In the genomic region with DNA sequence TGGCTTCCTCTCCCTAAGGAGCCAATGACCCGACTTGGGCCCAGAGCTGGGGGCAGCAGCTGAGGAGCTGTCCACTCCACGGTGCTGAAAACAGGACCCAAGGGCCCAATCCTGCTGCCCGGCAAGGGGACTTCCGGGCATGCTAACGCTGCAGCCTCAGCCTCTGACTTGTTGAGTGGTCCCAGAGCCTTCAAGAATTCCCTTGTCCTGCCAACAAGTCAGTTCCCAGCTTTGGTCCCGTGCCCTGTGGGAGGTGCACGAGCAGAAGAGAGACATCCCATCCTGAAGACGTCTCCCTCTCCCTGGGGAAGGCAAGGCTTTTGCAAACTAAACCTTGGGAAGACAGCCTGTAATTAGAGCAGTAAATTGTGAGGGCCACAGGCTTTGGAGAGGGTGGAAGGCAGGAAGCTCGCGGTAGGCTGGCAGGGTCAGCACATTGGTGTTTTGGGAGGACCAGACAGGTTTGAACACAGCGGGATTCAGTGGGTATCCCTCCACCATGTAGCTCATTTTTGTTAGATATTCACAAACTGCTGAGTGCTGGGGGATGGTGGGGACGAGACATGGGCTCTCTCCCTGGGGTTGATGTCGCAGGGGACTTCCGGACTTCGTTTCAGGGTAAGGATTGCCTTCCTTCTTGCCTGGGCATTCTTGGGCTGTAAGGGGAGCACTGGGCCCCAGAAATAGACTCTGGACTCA, we compare ENCODE assay signal across 3 cellular contexts.
TF ChIP-seq lines count a peak whose summit lies in the region.

No MANE protein-coding gene starts in this region.

TF ChIP-seq in SK-N-SH, 30 proteins besides CTCF, POLR2A, EP300 and RAD21:
- TF ChIP-seq REST (IDR thresholded peaks at IDR 0.05; ENCODE audit: low read depth, low read length) (peak; percentile 95), USF2 (IDR thresholded peaks at IDR 0.05; ENCODE audit: borderline replicate concordance, low read depth, low read length) (no peak), MEF2A (IDR thresholded peaks at IDR 0.05; ENCODE audit: borderline replicate concordance, low read depth) (no peak)

TF ChIP-seq in SK-N-SH treated with all-trans-retinoic acid at 6 μM for 48 hours, 23 proteins besides CTCF, POLR2A, EP300 and RAD21 (continued from another document):
- TF ChIP-seq, protein P1, sequence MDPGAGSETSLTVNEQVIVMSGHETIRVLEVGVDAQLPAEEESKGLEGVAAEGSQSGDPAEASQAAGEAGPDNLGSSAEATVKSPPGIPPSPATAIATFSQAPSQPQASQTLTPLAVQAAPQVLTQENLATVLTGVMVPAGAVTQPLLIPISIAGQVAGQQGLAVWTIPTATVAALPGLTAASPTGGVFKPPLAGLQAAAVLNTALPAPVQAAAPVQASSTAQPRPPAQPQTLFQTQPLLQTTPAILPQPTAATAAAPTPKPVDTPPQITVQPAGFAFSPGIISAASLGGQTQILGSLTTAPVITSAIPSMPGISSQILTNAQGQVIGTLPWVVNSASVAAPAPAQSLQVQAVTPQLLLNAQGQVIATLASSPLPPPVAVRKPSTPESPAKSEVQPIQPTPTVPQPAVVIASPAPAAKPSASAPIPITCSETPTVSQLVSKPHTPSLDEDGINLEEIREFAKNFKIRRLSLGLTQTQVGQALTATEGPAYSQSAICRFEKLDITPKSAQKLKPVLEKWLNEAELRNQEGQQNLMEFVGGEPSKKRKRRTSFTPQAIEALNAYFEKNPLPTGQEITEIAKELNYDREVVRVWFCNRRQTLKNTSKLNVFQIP (CRISPR knock-in tag; IDR thresholded peaks at IDR 0.05; ENCODE audit: borderline replicate concordance, low read depth) = no peak
- TF ChIP-seq TOX (CRISPR knock-in tag; IDR thresholded peaks at IDR 0.05; ENCODE audit: borderline replicate concordance) = no peak
- no peak for TF ChIP-seq OSR1 (CRISPR knock-in tag; IDR thresholded peaks at IDR 0.05)
- no peak for TF ChIP-seq ZNF8 (CRISPR knock-in tag; IDR thresholded peaks at IDR 0.05)
- no peak for TF ChIP-seq ZFP3 (CRISPR knock-in tag; IDR thresholded peaks at IDR 0.05)
- no peak for TF ChIP-seq SNAI2 (CRISPR knock-in tag; IDR thresholded peaks at IDR 0.05)
- TF ChIP-seq GLIS3 (CRISPR knock-in tag; IDR thresholded peaks at IDR 0.05) = no peak
- TF ChIP-seq, protein P2, sequence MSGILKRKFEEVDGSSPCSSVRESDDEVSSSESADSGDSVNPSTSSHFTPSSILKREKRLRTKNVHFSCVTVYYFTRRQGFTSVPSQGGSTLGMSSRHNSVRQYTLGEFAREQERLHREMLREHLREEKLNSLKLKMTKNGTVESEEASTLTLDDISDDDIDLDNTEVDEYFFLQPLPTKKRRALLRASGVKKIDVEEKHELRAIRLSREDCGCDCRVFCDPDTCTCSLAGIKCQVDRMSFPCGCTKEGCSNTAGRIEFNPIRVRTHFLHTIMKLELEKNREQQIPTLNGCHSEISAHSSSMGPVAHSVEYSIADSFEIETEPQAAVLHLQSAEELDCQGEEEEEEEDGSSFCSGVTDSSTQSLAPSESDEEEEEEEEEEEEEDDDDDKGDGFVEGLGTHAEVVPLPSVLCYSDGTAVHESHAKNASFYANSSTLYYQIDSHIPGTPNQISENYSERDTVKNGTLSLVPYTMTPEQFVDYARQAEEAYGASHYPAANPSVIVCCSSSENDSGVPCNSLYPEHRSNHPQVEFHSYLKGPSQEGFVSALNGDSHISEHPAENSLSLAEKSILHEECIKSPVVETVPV (CRISPR knock-in tag; IDR thresholded peaks at IDR 0.05) = no peak
- TF ChIP-seq, protein P3, sequence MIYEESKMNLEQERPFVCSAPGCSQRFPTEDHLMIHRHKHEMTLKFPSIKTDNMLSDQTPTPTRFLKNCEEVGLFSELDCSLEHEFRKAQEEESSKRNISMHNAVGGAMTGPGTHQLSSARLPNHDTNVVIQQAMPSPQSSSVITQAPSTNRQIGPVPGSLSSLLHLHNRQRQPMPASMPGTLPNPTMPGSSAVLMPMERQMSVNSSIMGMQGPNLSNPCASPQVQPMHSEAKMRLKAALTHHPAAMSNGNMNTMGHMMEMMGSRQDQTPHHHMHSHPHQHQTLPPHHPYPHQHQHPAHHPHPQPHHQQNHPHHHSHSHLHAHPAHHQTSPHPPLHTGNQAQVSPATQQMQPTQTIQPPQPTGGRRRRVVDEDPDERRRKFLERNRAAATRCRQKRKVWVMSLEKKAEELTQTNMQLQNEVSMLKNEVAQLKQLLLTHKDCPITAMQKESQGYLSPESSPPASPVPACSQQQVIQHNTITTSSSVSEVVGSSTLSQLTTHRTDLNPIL (CRISPR knock-in tag; IDR thresholded peaks at IDR 0.05; ENCODE audit: low read depth) = no peak
- TF ChIP-seq ESRRG (CRISPR knock-in tag; IDR thresholded peaks at IDR 0.05) = no peak
- TF ChIP-seq RARB (CRISPR knock-in tag; IDR thresholded peaks at IDR 0.05) = no peak
- no peak for TF ChIP-seq PPARA (CRISPR knock-in tag; IDR thresholded peaks at IDR 0.05; ENCODE audit: borderline replicate concordance)
- no peak for TF ChIP-seq ZNF565 (CRISPR knock-in tag; conservative IDR thresholded peaks at IDR 0.05; ENCODE audit: low read depth)
- TF ChIP-seq PATZ1 (CRISPR knock-in tag; IDR thresholded peaks at IDR 0.05; ENCODE audit: borderline replicate concordance) = no peak
- TF ChIP-seq BACH2 (CRISPR knock-in tag; IDR thresholded peaks at IDR 0.05; ENCODE audit: borderline replicate concordance) = no peak
- TF ChIP-seq ZFP30 (CRISPR knock-in tag; IDR thresholded peaks at IDR 0.05) = no peak
TF ChIP-seq in SK-N-SH treated with all-trans-retinoic acid at 6 μM for 48 hours: peak in this region for 0.

TF ChIP-seq in Ishikawa, 13 proteins besides CTCF, POLR2A, EP300 and RAD21 (continued from another document):
- no peak for TF ChIP-seq TCF12 (IDR thresholded peaks at IDR 0.05; ENCODE audit: low read depth)
- 0 out of 2 replicates have a peak, but pooled peaks have one; percentile 70 for TF ChIP-seq ZBTB7A (IDR thresholded peaks at IDR 0.05; ENCODE audit: low read depth)
